Comparison of ENCODE assay signal across 8 cellular contexts in genomic region chr15:94970096-94970495, GRCh38.
"Had no signal": no experiment of that assay in that cellular context is flagged by ENCODE, and none has a peak within 500 bp of the region (broad histone marks: within the 10 kb centered on the region; RNA-seq: fewer than 3 reads in every experiment).

No MANE protein-coding gene starts in this region.

- H3K27ac ChIP-seq: HL-60 had no signal

- H2AFZ ChIP-seq: GM23338 had no signal

- FAIRE-seq: H1, H54, HepG2 had no signal

- H3K4me3 ChIP-seq: GM23338 had no signal

- H3K4me2 ChIP-seq: GM23338 had no signal

- ATAC-seq: GM23338, HCT116, HepG2 had no signal

- DNase-seq: H9, HFFc6 had no signal
